16 cellular contexts compared by ENCODE assay signal in the genomic region with DNA sequence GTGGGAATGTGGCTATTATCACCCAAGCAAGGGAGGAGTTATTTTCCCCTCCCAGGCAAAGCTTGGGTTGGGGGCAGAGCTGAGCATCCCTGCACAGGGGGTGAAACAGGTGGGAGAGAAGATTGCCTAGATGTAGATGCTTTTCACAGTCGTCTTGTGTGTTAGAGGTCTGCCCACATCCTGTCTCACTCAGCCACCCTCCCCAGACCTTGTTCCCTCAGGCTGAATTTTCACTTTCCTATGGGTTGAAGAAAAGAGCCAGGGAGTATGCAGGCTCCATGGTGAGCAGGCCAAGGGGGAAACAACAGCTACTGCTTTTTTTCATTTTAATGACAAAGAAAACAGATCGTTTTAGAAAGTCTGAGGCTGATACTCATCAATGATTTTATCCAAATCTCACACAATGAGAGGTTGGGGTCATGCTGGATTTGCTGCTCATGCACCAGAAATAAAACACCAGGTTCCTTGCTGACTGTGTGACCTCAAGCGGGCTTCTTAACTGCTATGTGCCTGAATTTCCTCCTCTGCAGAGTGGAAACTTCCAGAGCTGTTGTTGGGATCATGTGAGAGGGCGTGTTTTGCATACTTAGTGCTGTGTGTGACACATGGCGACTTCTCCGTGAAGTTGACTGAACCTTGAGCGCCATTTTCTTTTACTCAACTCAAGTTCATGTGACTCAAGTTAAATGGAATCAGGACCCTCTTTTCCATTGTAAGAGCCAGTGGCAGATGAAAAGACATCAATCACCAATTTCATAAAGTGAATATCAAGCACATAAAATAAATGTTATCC.
DNase-seq lines count a peak whose midpoint lies in the region; ATAC-seq and TF ChIP-seq lines count a peak whose summit lies in the region.
"Had no signal": no experiment of that assay in that cellular context is flagged by ENCODE, and none has a peak within 500 bp of the region (broad histone marks: within the 10 kb centered on the region; RNA-seq: fewer than 3 reads in every experiment).

No MANE protein-coding gene starts in this region.

- peaks cover 7% of the 10 kb centered on the region for H3K27me3 Mint-ChIP-seq in GM23338 (ENCODE audit: insufficient read depth, low read depth, poor library complexity)
- H3K27me3 Mint-ChIP-seq in T-cell, result no peaks in the 10 kb centered on the region
- H3K27me3 Mint-ChIP-seq in nephron progenitor cell (ENCODE audit: low read depth, poor library complexity), result peaks cover 11% of the 10 kb centered on the region
- H3K27me3 Mint-ChIP-seq: IgD-negative memory B cell had no signal

- CTCF ChIA-PET in T-cell (lab: Charles Lee), result interaction anchor here (0.6 kb wide), 2 partner anchors 209 to 223 kb away, joined by 3 to 4 read pairs; no protein-coding TSS in a partner anchor

- H3K36me3 ChIP-seq in GM23338 (ENCODE audit: insufficient read depth), result no peaks in the 10 kb centered on the region
- no peaks in the 10 kb centered on the region for H3K36me3 ChIP-seq in vagina

- H3K4me3 Mint-ChIP-seq in GM23338 (no peak overlapping the region), T-cell (no peak overlapping the region), nephron progenitor cell (no peak overlapping the region)
- H3K4me3 Mint-ChIP-seq: CD4-positive, alpha-beta memory T cell; IgD-negative memory B cell had no signal

- H3K79me2 ChIP-seq in GM23338 (replicated peaks; ENCODE audit: insufficient read depth), result no peaks in the 10 kb centered on the region

- H2AFZ ChIP-seq in GM23338, result no peak overlapping the region
- H2AFZ ChIP-seq: PC-9 had no signal

- POLR2A ChIA-PET in T-cell (lab: Charles Lee), result no interaction called here

- H3K4me2 ChIP-seq in GM23338, result no peak overlapping the region
- H3K4me2 ChIP-seq: PC-9 had no signal

- peaks cover 15% of the 10 kb centered on the region for H3K4me1 ChIP-seq in GM23338 (ENCODE audit: insufficient read depth)
- H3K4me1 ChIP-seq in vagina, result no peaks in the 10 kb centered on the region

- intact Hi-C loops in vagina (cut with DNase I), result no loop called here

- DNase-seq in EH (ENCODE audit: low read depth) (peak; percentile 18), GM23338 (ENCODE audit: low spot score) (peak; percentile 57), T-cell (peak in 5 of 34 experiments; percentile 2 to 7 (median 3)), left kidney (ENCODE audit: low read depth, low spot score) (peak; percentile 33), vagina (ENCODE audit: extremely low spot score in 2 of 2) (no peak), nephron progenitor cell (no peak)
- DNase-seq: NCI-H2107; PC-9; posterior cingulate gyrus; stimulated activated CD4-positive, alpha-beta T cell treated with anti-CD3 and anti-CD28 coated beads, Interleukin-1b, Interleukin-23, amount 100 ng/mL, for 48 hours; stimulated activated naive CD4-positive, alpha-beta T cell treated with Interleukin-2 at 50 U/mL for 16 hours; T-helper 9 cell had no signal

- H3K27ac ChIP-seq in GM23338 (ENCODE audit: low read depth), result no peak overlapping the region
- H3K27ac ChIP-seq in vagina, result no peak overlapping the region
- H3K27ac ChIP-seq: PC-9 had no signal

- H3K9me2 ChIP-seq in GM23338 (ENCODE audit: insufficient read depth), result no peaks in the 10 kb centered on the region

- H3K9me3 ChIP-seq in vagina, result no peaks in the 10 kb centered on the region

- no peaks in the 10 kb centered on the region; the same call in 1 of the 2 replicates for H3F3A ChIP-seq in GM23338 (replicated peaks; ENCODE audit: low read depth)

- no peaks in the 10 kb centered on the region for H3K27me3 ChIP-seq in GM23338 (ENCODE audit: insufficient read depth)
- no peaks in the 10 kb centered on the region for H3K27me3 ChIP-seq in vagina

- H3K4me3 ChIP-seq in GM23338 (no peak overlapping the region), vagina (no peak overlapping the region)
- H3K4me3 ChIP-seq: PC-9 had no signal

- H3K36me3 Mint-ChIP-seq in GM23338 (ENCODE audit: low read depth) (no peaks in the 10 kb centered on the region), T-cell (no peaks in the 10 kb centered on the region), nephron progenitor cell (ENCODE audit: low read depth) (peaks cover 37% of the 10 kb centered on the region)
- H3K36me3 Mint-ChIP-seq: CD4-positive, alpha-beta memory T cell; IgD-negative memory B cell had no signal

- no peak for TF ChIP-seq POLR2A in vagina (IDR thresholded peaks at IDR 0.05)

- H3K4me1 Mint-ChIP-seq in GM23338 (peaks cover 30% of the 10 kb centered on the region), T-cell (peaks cover 13 to 20% (median 16%) of the 10 kb centered on the region in 3 donors), nephron progenitor cell (peaks cover 29% of the 10 kb centered on the region)
- H3K4me1 Mint-ChIP-seq: IgD-negative memory B cell had no signal

- H4K20me1 ChIP-seq in GM23338 (replicated peaks; ENCODE audit: insufficient read depth), result no peaks in the 10 kb centered on the region

- TF ChIP-seq CTCF in GM23338 (conservative IDR thresholded peaks at IDR 0.05; ENCODE audit: low read depth in 2 of 2) (no peak), vagina (IDR thresholded peaks at IDR 0.05) (no peak), nephron progenitor cell (IDR thresholded peaks at IDR 0.05) (no peak)

- H3K9me3 Mint-ChIP-seq in GM23338, result no peaks in the 10 kb centered on the region
- no peaks in the 10 kb centered on the region for H3K9me3 Mint-ChIP-seq in T-cell
- peaks cover 7% of the 10 kb centered on the region for H3K9me3 Mint-ChIP-seq in nephron progenitor cell
- H3K9me3 Mint-ChIP-seq: CD4-positive, alpha-beta memory T cell had no signal

- ATAC-seq in GM23338 (peak; percentile 89), T-cell (replicated peaks in 1 of 4) (peak; percentile 70 to 88 (median 79)), GM21717 (IDR thresholded peaks at IDR 0.05; ENCODE audit: unreplicated experiment) (no peak), HG02852 (IDR thresholded peaks at IDR 0.05; ENCODE audit: unreplicated experiment) (no peak)

- H3K27ac Mint-ChIP-seq in GM23338, result peak overlapping the region; percentile 49; the same call in 1 of the 2 replicates
- peak overlapping the region in 1 of 2 donors; percentile 85 for H3K27ac Mint-ChIP-seq in T-cell
- H3K27ac Mint-ChIP-seq in nephron progenitor cell, result no peak overlapping the region
- H3K27ac Mint-ChIP-seq: CD4-positive, alpha-beta memory T cell; IgD-negative memory B cell had no signal

TF ChIP-seq in GM23338, 12 proteins besides CTCF, POLR2A, EP300 and RAD21 (continues in another document):
- no peak for TF ChIP-seq ZNF114 (CRISPR knock-in tag; IDR thresholded peaks at IDR 0.05)
- no peak for TF ChIP-seq ETS1 (IDR thresholded peaks at IDR 0.05)

Comparison
In these comparisons a context has a peak if more than half of its experiments do, and no peak if none do; other contexts are left out.
1. DNase-seq: peak in EH (single experiment), GM23338 (single experiment) and left kidney (single experiment); none in vagina (0 of 2) and nephron progenitor cell (single experiment).
2. ATAC-seq: peak in GM23338 (single experiment) and T-cell (4 of 4); none in GM21717 (single experiment) and HG02852 (single experiment).